Comparison of ENCODE assay signal across 14 cellular contexts in genomic region chr7:140314571-140315480, GRCh38.
DNase-seq lines count a peak whose midpoint lies in the region; ATAC-seq and TF ChIP-seq lines count a peak whose summit lies in the region.
"Had no signal": no experiment of that assay in that cellular context is flagged by ENCODE, and none has a peak within 500 bp of the region (broad histone marks: within the 10 kb centered on the region; RNA-seq: fewer than 3 reads in every experiment).

No MANE protein-coding gene starts in this region.

- H3K27me3 ChIP-seq in mammary epithelial cell (ENCODE audit: insufficient read depth, low read length) (no peaks in the 10 kb centered on the region), lower lobe of right lung (ENCODE audit: low read depth) (no peaks in the 10 kb centered on the region), stomach (no peaks in the 10 kb centered on the region)

- peaks cover 41% of the 10 kb centered on the region for H3K4me1 Mint-ChIP-seq in activated T-helper 2 cell treated with anti-CD3 and anti-CD28 coated beads, Interferon-gamma antibody, Interleukin-2, Interleukin-4, amounts not matched to agents 10 μg/mL and 5 μg/mL and 100 μg/mL, durations not matched to agents 14 hours and 24 hours and 36 hours (ENCODE audit: low read depth)
- peaks cover 0 to 2% of the 10 kb centered on the region in 2 donors for H3K4me1 Mint-ChIP-seq in effector memory CD8-positive, alpha-beta T cell (ENCODE audit: low read depth in 2 of 2)
- H3K4me1 Mint-ChIP-seq: neural crest cell had no signal

- TF ChIP-seq CTCF in mammary epithelial cell (conservative IDR thresholded peaks at IDR 0.05 in 1 of 2, IDR thresholded peaks at IDR 0.05 in 1 of 2; ENCODE audit: extremely low read depth in 1 of 2, insufficient read depth in 1 of 2, low read depth in 1 of 2, low read length in 2 of 2) = no peak
- TF ChIP-seq CTCF in lower lobe of right lung (IDR thresholded peaks at IDR 0.05) = no peak
- no peak for TF ChIP-seq CTCF in stomach (IDR thresholded peaks at IDR 0.05)

- DNase-seq in G401 (ENCODE audit: low spot score) (peak; percentile 40), mammary epithelial cell (peak; percentile 33), lower lobe of right lung (no peak), stomach (no peak), NCI-H2196 treated with DMSO at 0.1 percent for 48 hours (lab: John Stamatoyannopoulos, UW; ENCODE audit: unreplicated experiment) (no peak)
- DNase-seq in activated T-helper 2 cell treated with anti-CD3 and anti-CD28 coated beads, Interferon-gamma antibody, Interleukin-2, Interleukin-4, amounts not matched to agents 10 μg/mL and 5 μg/mL and 100 μg/mL, durations not matched to agents 14 hours and 24 hours and 36 hours (ENCODE audit: low spot score) = no peak
- DNase-seq in effector memory CD8-positive, alpha-beta T cell = no peak
- DNase-seq: activated CD8-positive, alpha-beta T cell treated with anti-CD3 and anti-CD28 coated beads, Interleukin-2, amount 10 ng/mL, durations not matched to agents 7 days and 5 days; activated naive CD4-positive, alpha-beta T cell treated with Interleukin-2 at 50 U/mL for 16 hours; foreskin melanocyte; MM.1S; NCI-H2227 treated with DMSO at 0.1 percent for 48 hours had no signal

- TF ChIP-seq POLR2A in stomach (IDR thresholded peaks at IDR 0.05) = no peak

- peak overlapping the region; percentile 2 to 16 (median 15) for H3K4me3 ChIP-seq in mammary epithelial cell (replicated peaks in 1 of 3; ENCODE audit: insufficient read depth in 1 of 3, low read depth in 2 of 3, low read length in 3 of 3)
- H3K4me3 ChIP-seq in lower lobe of right lung = peak overlapping the region; percentile 19
- H3K4me3 ChIP-seq in stomach = peak overlapping the region; percentile 5 to 29 (median 14)

- peak overlapping the region; percentile 77 for H3K9ac ChIP-seq in mammary epithelial cell (ENCODE audit: insufficient read depth, low read length)

- peaks cover 44% of the 10 kb centered on the region for H3K36me3 Mint-ChIP-seq in activated T-helper 2 cell treated with anti-CD3 and anti-CD28 coated beads, Interferon-gamma antibody, Interleukin-2, Interleukin-4, amounts not matched to agents 10 μg/mL and 5 μg/mL and 100 μg/mL, durations not matched to agents 14 hours and 24 hours and 36 hours (ENCODE audit: low read depth)
- no peaks in the 10 kb centered on the region for H3K36me3 Mint-ChIP-seq in effector memory CD8-positive, alpha-beta T cell (ENCODE audit: insufficient read depth)

- no peaks in the 10 kb centered on the region for H3K27me3 Mint-ChIP-seq in activated T-helper 2 cell treated with anti-CD3 and anti-CD28 coated beads, Interferon-gamma antibody, Interleukin-2, Interleukin-4, amounts not matched to agents 10 μg/mL and 5 μg/mL and 100 μg/mL, durations not matched to agents 14 hours and 24 hours and 36 hours (ENCODE audit: low read depth)
- H3K27me3 Mint-ChIP-seq in effector memory CD8-positive, alpha-beta T cell = peaks cover 19 to 20% of the 10 kb centered on the region in 2 donors

- H3K4me1 ChIP-seq in mammary epithelial cell (ENCODE audit: insufficient read depth, low read length) = peaks cover 25% of the 10 kb centered on the region
- H3K4me1 ChIP-seq in lower lobe of right lung = peaks cover 48% of the 10 kb centered on the region
- peaks cover 24 to 51% (median 36%) of the 10 kb centered on the region in 4 donors for H3K4me1 ChIP-seq in stomach

- intact Hi-C loops in mammary epithelial cell (cut with micrococcal nuclease) (loop anchor here (5.0 kb wide), 1 partner anchor 78 kb away; no protein-coding TSS in a partner anchor), lower lobe of right lung (cut with DNase I) (no loop called here), stomach (cut with DNase I; ENCODE audit: low total_unique reads) (no loop called here)
- intact Hi-C loops in activated T-helper 2 cell treated with anti-CD3 and anti-CD28 coated beads, Interferon-gamma antibody, Interleukin-2, Interleukin-4, amounts not matched to agents 10 μg/mL and 5 μg/mL and 100 μg/mL, durations not matched to agents 14 hours and 24 hours and 36 hours (cut with micrococcal nuclease) = no loop called here

- H3K36me3 ChIP-seq in mammary epithelial cell (ENCODE audit: insufficient read depth, low read length) = no peaks in the 10 kb centered on the region
- H3K36me3 ChIP-seq in lower lobe of right lung = no peaks in the 10 kb centered on the region
- H3K36me3 ChIP-seq in stomach = no peaks in the 10 kb centered on the region

- no peak overlapping the region for H3K4me3 Mint-ChIP-seq in activated T-helper 2 cell treated with anti-CD3 and anti-CD28 coated beads, Interferon-gamma antibody, Interleukin-2, Interleukin-4, amounts not matched to agents 10 μg/mL and 5 μg/mL and 100 μg/mL, durations not matched to agents 14 hours and 24 hours and 36 hours (ENCODE audit: low read depth)
- H3K4me3 Mint-ChIP-seq in effector memory CD8-positive, alpha-beta T cell = no peak overlapping the region
- H3K4me3 Mint-ChIP-seq: activated CD8-positive, alpha-beta T cell treated with anti-CD3 and anti-CD28 coated beads, Interleukin-2, amount 10 ng/mL, durations not matched to agents 7 days and 5 days; neural crest cell had no signal

- no peak for TF ChIP-seq EP300 in stomach (IDR thresholded peaks at IDR 0.05)

- peaks cover 20% of the 10 kb centered on the region for H3K9me3 Mint-ChIP-seq in activated T-helper 2 cell treated with anti-CD3 and anti-CD28 coated beads, Interferon-gamma antibody, Interleukin-2, Interleukin-4, amounts not matched to agents 10 μg/mL and 5 μg/mL and 100 μg/mL, durations not matched to agents 14 hours and 24 hours and 36 hours
- no peaks in the 10 kb centered on the region for H3K9me3 Mint-ChIP-seq in effector memory CD8-positive, alpha-beta T cell

- dilution Hi-C loops in mammary epithelial cell (cut with HindIII; ENCODE audit: low sequenced_read_pairs) = no loop called here

- ATAC-seq in lower lobe of right lung = peak; percentile 29 to 35
- no peak for ATAC-seq in effector memory CD8-positive, alpha-beta T cell (replicated peaks)
- ATAC-seq in GM19397 (IDR thresholded peaks at IDR 0.05; ENCODE audit: unreplicated experiment) = no peak
- ATAC-seq: activated CD8-positive, alpha-beta T cell treated with anti-CD3 and anti-CD28 coated beads, Interleukin-2, amount 10 ng/mL, durations not matched to agents 7 days and 5 days had no signal

- H3K4me2 ChIP-seq in mammary epithelial cell (ENCODE audit: insufficient read depth, low read depth, low read length) = peak overlapping the region; percentile 82

- no peaks in the 10 kb centered on the region for H3K9me3 ChIP-seq in mammary epithelial cell (replicated peaks; ENCODE audit: insufficient read depth, low read length)
- H3K9me3 ChIP-seq in lower lobe of right lung = no peaks in the 10 kb centered on the region
- H3K9me3 ChIP-seq in stomach = peaks cover 0 to 7% (median 2%) of the 10 kb centered on the region in 4 donors

- H4K20me1 ChIP-seq in mammary epithelial cell (ENCODE audit: insufficient read depth, low read length) = no peaks in the 10 kb centered on the region

- CTCF ChIA-PET in mammary epithelial cell (lab: Charles Lee; ENCODE audit: low non-redundant PET) = no interaction called here

- 26% methylated on average over 21 of the region's 21 CpGs for WGBS in mammary epithelial cell (ENCODE audit: low coverage, missing lambda C conversion rate)
- 77 to 92% (median 87%) methylated on average over 21 of the region's 21 CpGs for WGBS in stomach, 5 donors

- peak overlapping the region; percentile 91 for H2AFZ ChIP-seq in mammary epithelial cell (ENCODE audit: low read depth, low read length)

- no TSS peak for BruUV-seq in mammary epithelial cell (replicated peaks; lab: Mats Ljungman, UMichigan)

- H3K27ac ChIP-seq in mammary epithelial cell (ENCODE audit: insufficient read depth, low read depth, low read length) (peak overlapping the region; percentile 95), lower lobe of right lung (peak overlapping the region; percentile 59), stomach (peak overlapping the region; percentile 55 to 93 (median 85))

- in situ Hi-C loops in G401 (cut with HindIII; ENCODE audit: low sequenced_read_pairs) (no loop called here), mammary epithelial cell (cut with MboI; ENCODE audit: low sequenced_read_pairs in 2 of 2) (loop anchor here in 1 of 2 donors (25.0 kb wide), 1 partner anchor 128 kb away; the partner anchor contains the start of gene KDM7A)

- H3K27ac Mint-ChIP-seq in activated T-helper 2 cell treated with anti-CD3 and anti-CD28 coated beads, Interferon-gamma antibody, Interleukin-2, Interleukin-4, amounts not matched to agents 10 μg/mL and 5 μg/mL and 100 μg/mL, durations not matched to agents 14 hours and 24 hours and 36 hours = no peak overlapping the region
- no peak overlapping the region for H3K27ac Mint-ChIP-seq in effector memory CD8-positive, alpha-beta T cell

- no peaks in the 10 kb centered on the region for H3K79me2 ChIP-seq in mammary epithelial cell (ENCODE audit: insufficient read depth, low read length)

Comparison
In these comparisons a context has a peak if more than half of its experiments do, and no peak if none do; other contexts are left out.
1. DNase-seq: peak in G401 (single experiment) and mammary epithelial cell (single experiment); none in lower lobe of right lung (single experiment), stomach (single experiment), activated T-helper 2 cell treated with anti-CD3 and anti-CD28 coated beads, Interferon-gamma antibody, Interleukin-2, Interleukin-4, amounts not matched to agents 10 μg/mL and 5 μg/mL and 100 μg/mL, durations not matched to agents 14 hours and 24 hours and 36 hours (single experiment), effector memory CD8-positive, alpha-beta T cell (0 of 3) and NCI-H2196 treated with DMSO at 0.1 percent for 48 hours (single experiment).
2. ATAC-seq: peak in lower lobe of right lung (2 of 2); none in effector memory CD8-positive, alpha-beta T cell (single experiment) and GM19397 (single experiment).
3. Peak in every context shown above with its lines, with median percentiles within 50 percentile points of each other: H3K27ac ChIP-seq and H3K4me3 ChIP-seq.